In the genomic region with DNA sequence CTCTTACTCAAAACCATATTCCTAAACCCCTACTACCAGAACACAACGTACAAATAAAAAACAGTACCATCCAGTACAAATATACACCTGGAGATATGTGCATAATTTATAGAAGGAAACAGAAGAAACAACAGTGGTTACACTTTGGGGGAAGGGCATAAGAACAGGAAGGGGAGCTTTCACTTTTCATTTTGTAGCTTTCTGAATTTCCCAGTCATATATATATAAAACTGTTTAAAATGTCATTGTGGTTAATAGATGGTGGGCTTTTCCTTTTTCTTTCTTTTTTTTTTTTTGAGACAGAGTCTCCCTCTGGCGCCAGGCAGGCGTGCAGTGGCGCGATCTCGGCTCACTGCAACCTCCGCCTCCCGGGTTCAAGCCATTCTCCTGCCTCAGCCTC, we compare ENCODE assay signal across 9 cellular contexts. TPM values are rescaled to one million over a fixed set of nuclear protein-coding genes. Genes with fewer than 3 reads are reported as not detected.
DNase-seq lines count a peak whose midpoint lies in the region; ATAC-seq and TF ChIP-seq lines count a peak whose summit lies in the region.
"Had no signal": no experiment of that assay in that cellular context is flagged by ENCODE, and none has a peak within 500 bp of the region (broad histone marks: within the 10 kb centered on the region; RNA-seq: fewer than 3 reads in every experiment).

No MANE protein-coding gene starts in this region.

- H3K36me3 ChIP-seq in GM06990 (ENCODE audit: control insufficient read depth, insufficient read depth, low read length), result peaks cover 5% of the 10 kb centered on the region

- H3K36me3 Mint-ChIP-seq in T-helper 1 cell treated with Interleukin-12 subunit alpha and Interleukin-12 subunit beta and Interleukin-4 antibody, amounts not matched to agents 30 μg/mL and 1 μg/mL, for 36 hours (ENCODE audit: low read depth), result peaks cover 5% of the 10 kb centered on the region
- H3K36me3 Mint-ChIP-seq in mesothelial cell of epicardium, result peaks cover 32% of the 10 kb centered on the region

- no peaks in the 10 kb centered on the region for H3K27me3 ChIP-seq in GM06990 (replicated peaks; ENCODE audit: control insufficient read depth, insufficient read depth, low read length)

- peaks cover 22% of the 10 kb centered on the region for H3K4me1 Mint-ChIP-seq in T-helper 1 cell treated with Interleukin-12 subunit alpha and Interleukin-12 subunit beta and Interleukin-4 antibody, amounts not matched to agents 30 μg/mL and 1 μg/mL, for 36 hours (ENCODE audit: low read depth)
- peaks cover 23% of the 10 kb centered on the region for H3K4me1 Mint-ChIP-seq in mesothelial cell of epicardium

- peaks cover 34% of the 10 kb centered on the region for H3K27me3 Mint-ChIP-seq in T-helper 1 cell treated with Interleukin-12 subunit alpha and Interleukin-12 subunit beta and Interleukin-4 antibody, amounts not matched to agents 30 μg/mL and 1 μg/mL, for 36 hours (ENCODE audit: low read depth)
- no peaks in the 10 kb centered on the region for H3K27me3 Mint-ChIP-seq in mesothelial cell of epicardium (ENCODE audit: low read depth)

- H3K27ac Mint-ChIP-seq in T-helper 1 cell treated with Interleukin-12 subunit alpha and Interleukin-12 subunit beta and Interleukin-4 antibody, amounts not matched to agents 30 μg/mL and 1 μg/mL, for 36 hours, result peak overlapping the region; percentile 72
- peak overlapping the region; percentile 48 for H3K27ac Mint-ChIP-seq in mesothelial cell of epicardium

- H3K4me3 Mint-ChIP-seq in T-helper 1 cell treated with Interleukin-12 subunit alpha and Interleukin-12 subunit beta and Interleukin-4 antibody, amounts not matched to agents 30 μg/mL and 1 μg/mL, for 36 hours, result peak overlapping the region; percentile 62
- H3K4me3 Mint-ChIP-seq in mesothelial cell of epicardium, result no peak overlapping the region

- no peak for TF ChIP-seq CTCF in GM06990 (IDR thresholded peaks at IDR 0.05; ENCODE audit: insufficient read depth, low read length, poor library complexity, severe bottlenecking)
- no peak for TF ChIP-seq CTCF in mesothelial cell of epicardium (IDR thresholded peaks at IDR 0.05; ENCODE audit: unreplicated experiment)

- peak; percentile 68 for ATAC-seq in GM21576 (IDR thresholded peaks at IDR 0.05; ENCODE audit: unreplicated experiment)

- H3K9me3 Mint-ChIP-seq in T-helper 1 cell treated with Interleukin-12 subunit alpha and Interleukin-12 subunit beta and Interleukin-4 antibody, amounts not matched to agents 30 μg/mL and 1 μg/mL, for 36 hours, result no peaks in the 10 kb centered on the region
- H3K9me3 Mint-ChIP-seq in mesothelial cell of epicardium, result no peaks in the 10 kb centered on the region

- H3K4me3 ChIP-seq in GM06990 (replicated peaks; ENCODE audit: low read depth, low read length), result peak overlapping the region; percentile 14

- DNase-seq in GM06990 (ENCODE audit: extremely low read depth, insufficient read length) (peak; percentile 26), mesothelial cell of epicardium (ENCODE audit: low spot score in 2 of 2, unreplicated experiment in 2 of 2) (no peak), DMS 273 (lab: John Stamatoyannopoulos, UW; ENCODE audit: unreplicated experiment) (no peak), hypothalamus (lab: John Stamatoyannopoulos, UW) (no peak), globus pallidus (ENCODE audit: low spot score) (no peak), hepatic stellate cell (ENCODE audit: low spot score) (no peak)
- DNase-seq: NCI-H446 had no signal

RNA-seq across cellular contexts. Expression of a gene that starts 47.2 kb away (rescaled TPM):
- 43.3 to 47.1 TPM (median 44.9 TPM) in 3 replicates for total RNA-seq in mesothelial cell of epicardium
